In genomic region chr2:54573532-54573915, GRCh38 we compare ENCODE assay signal across 9 cellular contexts.
DNase-seq lines count a peak whose midpoint lies in the region; ATAC-seq, FAIRE-seq and TF ChIP-seq lines count a peak whose summit lies in the region.
"Had no signal": no experiment of that assay in that cellular context is flagged by ENCODE, and none has a peak within 500 bp of the region (broad histone marks: within the 10 kb centered on the region; RNA-seq: fewer than 3 reads in every experiment).

No MANE protein-coding gene starts in this region.

- CTCF ChIA-PET in A549 (lab: Yijun Ruan, JAX) (interaction anchor here (1.0 to 1.3 kb wide), 5 partner anchors 8 to 131 kb away, joined by 3 to 7 read pairs (median 5); no protein-coding TSS in a partner anchor), IMR-90 (lab: Yijun Ruan, JAX) (no interaction called here)
- CTCF ChIA-PET in naive thymus-derived CD4-positive, alpha-beta T cell (lab: Charles Lee): interaction anchor here (0.8 to 1.2 kb wide), 4 partner anchors 15 to 48 kb away, joined by 3 read pairs; no protein-coding TSS in a partner anchor

- H2AK9ac ChIP-seq in IMR-90 (replicated peaks; ENCODE audit: low read depth, low read length, poor library complexity): no peak overlapping the region

- peak overlapping the region; percentile 59 for H2BK5ac ChIP-seq in IMR-90 (ENCODE audit: low read depth, low read length, poor library complexity, severe bottlenecking)

- peaks cover 0 to 7% (median 0%) of the 10 kb centered on the region in 11 donors for H3K9me3 Mint-ChIP-seq in naive thymus-derived CD4-positive, alpha-beta T cell

- peak overlapping the region; percentile 45 for H4K91ac ChIP-seq in IMR-90 (ENCODE audit: insufficient read depth, low read depth, low read length)

- peaks cover 46% of the 10 kb centered on the region for H3K9me1 ChIP-seq in IMR-90 (ENCODE audit: insufficient read depth, low read length)

- peak overlapping the region; percentile 60; the same call in 1 of the 2 replicates for H2AK5ac ChIP-seq in IMR-90 (ENCODE audit: low read depth, low read length)

- FAIRE-seq in A549 (lab: Jason Lieb, UNC): no peak

- H3K27me3 Mint-ChIP-seq in naive thymus-derived CD4-positive, alpha-beta T cell: no peaks in the 10 kb centered on the region

- peak overlapping the region; percentile 72 to 94 (median 90) for H3K4me3 Mint-ChIP-seq in naive thymus-derived CD4-positive, alpha-beta T cell

- H3K9me3 ChIP-seq in A549: no peaks in the 10 kb centered on the region
- H3K9me3 ChIP-seq in IMR-90 (ENCODE audit: control insufficient read depth, insufficient read depth, low read length): no peaks in the 10 kb centered on the region
- H3K9me3 ChIP-seq in naive thymus-derived CD4-positive, alpha-beta T cell (ENCODE audit: control insufficient read depth in 2 of 3, low read length in 3 of 3): no peaks in the 10 kb centered on the region
- no peaks in the 10 kb centered on the region for H3K9me3 ChIP-seq in ovary
- no peaks in the 10 kb centered on the region for H3K9me3 ChIP-seq in aorta (ENCODE audit: control insufficient read depth, low read length)

- no peak overlapping the region for H3K56ac ChIP-seq in IMR-90 (ENCODE audit: extremely low read depth, insufficient read depth, low read length)

- BruUV-seq in IMR-90 (replicated peaks; lab: Mats Ljungman, UMichigan): no TSS peak

- peak overlapping the region; percentile 17 for H3K4me3 ChIP-seq in A549
- no peak overlapping the region for H3K4me3 ChIP-seq in IMR-90 (ENCODE audit: insufficient read depth, low read depth, low read length)
- H3K4me3 ChIP-seq in brain microvascular endothelial cell (ENCODE audit: low read depth, low read length): no peak overlapping the region
- H3K4me3 ChIP-seq in naive thymus-derived CD4-positive, alpha-beta T cell (ENCODE audit: low read length): peak overlapping the region; percentile 58
- H3K4me3 ChIP-seq in ovary: no peak overlapping the region
- H3K4me3 ChIP-seq in aorta (ENCODE audit: low read length in 2 of 2): no peak overlapping the region

- H3K4me1 Mint-ChIP-seq in naive thymus-derived CD4-positive, alpha-beta T cell: peaks cover 73 to 100% (median 98%) of the 10 kb centered on the region in 7 donors

- H3K23ac ChIP-seq in IMR-90 (ENCODE audit: low read depth, low read length): peak overlapping the region; percentile 22; the same call in 1 of the 2 replicates

- DNase-seq in A549 (ENCODE audit: low read depth in 1 of 2, low spot score in 1 of 2) (no peak), IMR-90 (no peak), brain microvascular endothelial cell (no peak), ovary (no peak), aorta (no peak), NCI-H526 treated with DMSO at 0.1 percent for 48 hours (lab: John Stamatoyannopoulos, UW) (no peak)
- DNase-seq in naive thymus-derived CD4-positive, alpha-beta T cell: no peak
- DNase-seq in effector CD4-positive, alpha-beta T cell: no peak
- DNase-seq: NCI-H510A had no signal

- H3K36me3 ChIP-seq in IMR-90 (ENCODE audit: control insufficient read depth, insufficient read depth, low read length) (peaks cover 1% of the 10 kb centered on the region; the same call in 1 of the 2 replicates), brain microvascular endothelial cell (replicated peaks) (no peaks in the 10 kb centered on the region), ovary (no peaks in the 10 kb centered on the region), aorta (ENCODE audit: control insufficient read depth in 1 of 2, insufficient read depth in 2 of 2, low read length in 1 of 2) (no peaks in the 10 kb centered on the region)
- no peaks in the 10 kb centered on the region for H3K36me3 ChIP-seq in naive thymus-derived CD4-positive, alpha-beta T cell (ENCODE audit: control insufficient read depth in 2 of 3, insufficient read depth in 3 of 3, low read length in 3 of 3)

- peak overlapping the region; percentile 59 for H2BK20ac ChIP-seq in IMR-90 (ENCODE audit: low read depth, low read length)

- no peak overlapping the region for H3K9ac ChIP-seq in IMR-90 (ENCODE audit: low read depth, low read length)

- intact Hi-C loops in IMR-90 (cut with micrococcal nuclease) (loop anchor here (5.0 kb wide), 1 partner anchor 241 kb away; a partner anchor contains a TSS), ovary (cut with DNase I) (no loop called here), aorta (cut with DNase I) (no loop called here)
- intact Hi-C loops in naive thymus-derived CD4-positive, alpha-beta T cell (cut with micrococcal nuclease): loop anchor here (5.0 to 10.0 kb wide), 6 partner anchors 561 to 1044 kb away; partner anchors contain the start of genes PPP4R3B (in 2 of the 2), ASB3 (in 1 of the 2), CLHC1 (in 1 of the 2) and ERLEC1 (in 1 of the 2)

- peaks cover 34% of the 10 kb centered on the region; the same call in 1 of the 2 replicates for H4K20me1 ChIP-seq in IMR-90 (ENCODE audit: insufficient read depth, low read length)

- H3K36me3 Mint-ChIP-seq in naive thymus-derived CD4-positive, alpha-beta T cell: peaks cover 8 to 31% (median 10%) of the 10 kb centered on the region in 5 donors

- TF ChIP-seq RAD21 in A549 (conservative IDR thresholded peaks at IDR 0.05 in 1 of 2, IDR thresholded peaks at IDR 0.05 in 1 of 2) (no peak), IMR-90 (IDR thresholded peaks at IDR 0.05; ENCODE audit: low read length) (no peak)

- dilution Hi-C loops in IMR-90 (cut with HindIII; ENCODE audit: low sequenced_read_pairs, unreplicated experiment): no loop called here

- TF ChIP-seq EP300 in A549 (IDR thresholded peaks at IDR 0.05) (no peak), ovary (IDR thresholded peaks at IDR 0.05) (no peak)

- H3K27ac Mint-ChIP-seq in naive thymus-derived CD4-positive, alpha-beta T cell: peak overlapping the region; percentile 90 to 99 (median 97)

- H4K8ac ChIP-seq in IMR-90 (ENCODE audit: low read depth in 2 of 2, low read length in 2 of 2): peak overlapping the region; percentile 14 to 59; a peak in 1 of 4 replicates

- WGBS in A549 (ENCODE audit: missing lambda C conversion rate): 39% methylated on average over 5 of the region's 5 CpGs
- no CpG with 5 or more reads among the region's 5 CpGs for WGBS in IMR-90 (ENCODE audit: extremely low coverage in 2 of 2, insufficient read length in 1 of 2), 2 experiments
- WGBS in ovary, 3 donors: 78 to 86% (median 85%) methylated on average over 5 of the region's 5 CpGs
- WGBS in aorta, 2 donors: 66 to 73% methylated on average over 5 of the region's 5 CpGs

- TF ChIP-seq POLR2A in A549 (IDR thresholded peaks at IDR 0.05; ENCODE audit: low read length) (no peak), IMR-90 (IDR thresholded peaks at IDR 0.05; ENCODE audit: low read depth, low read length) (no peak), ovary (IDR thresholded peaks at IDR 0.05) (no peak)

- peak overlapping the region; percentile 45 for H2BK120ac ChIP-seq in IMR-90 (ENCODE audit: low read depth, low read length)

- no peak for ATAC-seq in A549
- ATAC-seq in IMR-90 (ENCODE audit: low read depth): no peak
- ATAC-seq in naive thymus-derived CD4-positive, alpha-beta T cell: no peak
- no peak for ATAC-seq in aorta (ENCODE audit: low FRiP score)

- H3K27ac ChIP-seq in A549 (peak overlapping the region; percentile 93 to 97), IMR-90 (ENCODE audit: insufficient read depth, low read length) (peak overlapping the region; percentile 50), brain microvascular endothelial cell (peak overlapping the region; percentile 98), ovary (peak overlapping the region in 1 of 2 donors; percentile 64), aorta (ENCODE audit: low read depth in 1 of 2, low read length in 2 of 2) (peak overlapping the region in 1 of 2 donors; percentile 55)
- H3K27ac ChIP-seq in naive thymus-derived CD4-positive, alpha-beta T cell (ENCODE audit: low read depth, low read length): peak overlapping the region; percentile 95

- in situ Hi-C loops in IMR-90 (cut with MboI; ENCODE audit: low sequenced_read_pairs) (no loop called here), brain microvascular endothelial cell (cut with HindIII; ENCODE audit: low pct_ligation_motif_present, low sequenced_read_pairs) (no loop called here)

- peak overlapping the region; percentile 56 for H3K4ac ChIP-seq in IMR-90 (ENCODE audit: low read depth, low read length)

- H3K4me2 ChIP-seq in A549: peak overlapping the region; percentile 86
- H3K4me2 ChIP-seq in IMR-90 (ENCODE audit: low read depth, low read length): 0 out of 2 replicates have a peak overlapping the region, but pooled peaks have one; percentile 11

- TF ChIP-seq CTCF in A549 (IDR thresholded peaks at IDR 0.05) (no peak), IMR-90 (conservative IDR thresholded peaks at IDR 0.05; ENCODE audit: low read depth, low read length) (no peak), brain microvascular endothelial cell (IDR thresholded peaks at IDR 0.05; ENCODE audit: low read depth, low read length, missing control alignments) (no peak), ovary (IDR thresholded peaks at IDR 0.05) (no peak)

- peak overlapping the region; percentile 76; the same call in 1 of the 2 replicates for H3K14ac ChIP-seq in IMR-90 (replicated peaks; ENCODE audit: low read depth, low read length)

- H2AFZ ChIP-seq in IMR-90 (replicated peaks; ENCODE audit: low read length, poor library complexity): no peak overlapping the region

- peak overlapping the region; percentile 97 for H3K18ac ChIP-seq in IMR-90 (ENCODE audit: low read depth, low read length)

- peaks cover 94% of the 10 kb centered on the region for H3K4me1 ChIP-seq in A549
- peaks cover 38% of the 10 kb centered on the region for H3K4me1 ChIP-seq in IMR-90 (ENCODE audit: control insufficient read depth, insufficient read depth, low read length)
- peaks cover 96 to 98% of the 10 kb centered on the region in 2 donors for H3K4me1 ChIP-seq in naive thymus-derived CD4-positive, alpha-beta T cell (ENCODE audit: control insufficient read depth in 2 of 2, insufficient read depth in 2 of 2, low read length in 2 of 2)
- peaks cover 46% of the 10 kb centered on the region for H3K4me1 ChIP-seq in ovary (ENCODE audit: insufficient read depth)
- H3K4me1 ChIP-seq in aorta (ENCODE audit: control insufficient read depth in 1 of 2, insufficient read depth in 2 of 2, low read length in 2 of 2): peaks cover 18 to 39% of the 10 kb centered on the region in 2 donors

- H2BK15ac ChIP-seq in IMR-90 (ENCODE audit: low read depth, low read length): 0 out of 3 replicates have a peak overlapping the region, but pooled peaks have one; percentile 47

- POLR2A ChIA-PET in A549 (lab: Yijun Ruan, JAX): interaction anchor here (3.0 to 3.4 kb wide), 2 partner anchors 14 to 42 kb away, joined by 14 to 52 read pairs; no protein-coding TSS in a partner anchor
- POLR2A ChIA-PET in IMR-90 (lab: Charles Lee; ENCODE audit: unreplicated experiment): no interaction called here
- POLR2A ChIA-PET in naive thymus-derived CD4-positive, alpha-beta T cell (lab: Charles Lee): interaction anchor here (0.8 to 12.1 kb wide), 7 partner anchors 8 to 651 kb away, joined by 3 to 276 read pairs (median 9); no protein-coding TSS in a partner anchor

- H3K27me3 ChIP-seq in IMR-90 (ENCODE audit: control insufficient read depth, insufficient read depth, low read length): no peaks in the 10 kb centered on the region
- H3K27me3 ChIP-seq in brain microvascular endothelial cell (replicated peaks): no peaks in the 10 kb centered on the region
- H3K27me3 ChIP-seq in naive thymus-derived CD4-positive, alpha-beta T cell (ENCODE audit: control insufficient read depth in 2 of 2, insufficient read depth in 2 of 2, low read length in 2 of 2): no peaks in the 10 kb centered on the region
- H3K27me3 ChIP-seq in ovary: no peaks in the 10 kb centered on the region
- H3K27me3 ChIP-seq in aorta (ENCODE audit: control insufficient read depth in 1 of 2, insufficient read depth in 2 of 2, low read length in 1 of 2): no peaks in the 10 kb centered on the region

- no peak overlapping the region for H4K5ac ChIP-seq in IMR-90 (ENCODE audit: low read depth, low read length)

- peaks cover 61 to 85% of the 10 kb centered on the region in 2 experiments for H3K79me1 ChIP-seq in IMR-90 (ENCODE audit: low read depth in 1 of 2, low read length in 2 of 2)

Comparison
In these comparisons a context has a peak if more than half of its experiments do, and no peak if none do; other contexts are left out.
1. H3K4me3 ChIP-seq: peak in A549 (single experiment) and naive thymus-derived CD4-positive, alpha-beta T cell (single experiment); none in IMR-90 (single experiment), brain microvascular endothelial cell (single experiment), ovary (single experiment) and aorta (0 of 2).
2. intact Hi-C loops: an anchor here in IMR-90 (5.0 kb wide) and naive thymus-derived CD4-positive, alpha-beta T cell (5.0 to 10.0 kb wide); none called in ovary and aorta.